27 cellular contexts compared by ENCODE assay signal in the genomic region with DNA sequence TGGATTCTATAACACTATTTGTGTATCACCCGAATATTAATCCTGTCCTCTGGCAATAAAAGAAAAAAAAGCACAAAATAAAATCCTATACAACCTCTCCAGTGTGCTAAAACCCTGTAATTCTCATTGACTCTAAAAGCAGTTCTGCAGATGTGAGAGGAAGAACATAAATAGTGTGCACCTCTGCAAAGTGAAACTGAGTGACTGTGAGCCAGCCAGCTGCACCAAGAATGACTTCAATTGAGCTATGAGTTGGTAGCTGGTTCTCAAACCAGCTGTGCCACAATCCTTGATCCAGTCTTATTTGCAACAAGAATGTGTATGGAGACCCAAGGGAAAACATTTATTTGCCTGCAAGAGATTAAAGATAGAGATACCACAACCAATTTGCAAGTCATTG. TPM values are rescaled to one million over a fixed set of nuclear protein-coding genes. Genes with fewer than 3 reads are reported as not detected.
A peak's percentile ranks its signal among the peaks of the same experiment; 100 is the strongest.
DNase-seq lines count a peak whose midpoint lies in the region; ATAC-seq, FAIRE-seq and TF ChIP-seq lines count a peak whose summit lies in the region.
"Had no signal": no experiment of that assay in that cellular context is flagged by ENCODE, and none has a peak within 500 bp of the region (broad histone marks: within the 10 kb centered on the region; RNA-seq: fewer than 3 reads in every experiment).

No MANE protein-coding gene starts in this region.

- DNase-seq in vagina (ENCODE audit: extremely low spot score in 2 of 2) (no peak), pancreas (no peak), NCI-H526 (lab: John Stamatoyannopoulos, UW) (no peak), testis (no peak)
- DNase-seq: activated CD4-positive, alpha-beta T cell treated with anti-CD3 and anti-CD28 coated beads, Interleukin-2, amount 50 U/mL, for 1 hour; activated CD8-positive, alpha-beta memory T cell treated with anti-CD3 and anti-CD28 coated beads, Interleukin-2, amount 50 U/mL, for 4 hours; activated effector memory CD4-positive, alpha-beta T cell treated with Interleukin-2 at 50 U/mL for 16 hours; brain microvascular endothelial cell; Calu3; endodermal cell; glutamatergic neuron; KG1; NCI-H1048; NCI-H2081; NCI-H510A treated with DMSO at 0.1 percent for 48 hours; Right ventricle myocardium superior; spleen; stimulated activated CD8-positive, alpha-beta memory T cell treated with anti-CD3 and anti-CD28 coated beads, Interleukin-4, amount 100 ng/mL, for 48 hours had no signal

- TF ChIP-seq POLR2A in vagina (IDR thresholded peaks at IDR 0.05): no peak
- TF ChIP-seq POLR2A in testis (IDR thresholded peaks at IDR 0.05): no peak

- intact Hi-C loops in vagina (cut with DNase I): no loop called here
- intact Hi-C loops in pancreas (cut with DNase I): no loop called here
- intact Hi-C loops in testis (cut with DNase I; ENCODE audit: low total_unique reads): no loop called here

- ATAC-seq in GM18498 (IDR thresholded peaks at IDR 0.05; ENCODE audit: unreplicated experiment): peak; percentile 99
- ATAC-seq in GM19324 (IDR thresholded peaks at IDR 0.05; ENCODE audit: low FRiP score, unreplicated experiment): peak; percentile 99
- ATAC-seq in HG02610 (IDR thresholded peaks at IDR 0.05; ENCODE audit: unreplicated experiment): peak; percentile 49
- ATAC-seq in HG03521 (IDR thresholded peaks at IDR 0.05; ENCODE audit: unreplicated experiment): peak; percentile 53
- ATAC-seq in pancreas: no peak
- ATAC-seq: A549, left lobe of liver had no signal

- WGBS in pancreas, 2 donors: 50 to 69% methylated on average over 1 of the region's 1 CpG
- WGBS in testis, 2 donors: 88% methylated on average over 1 of the region's 1 CpG

- H3K27ac ChIP-seq in vagina: no peak overlapping the region
- no peak overlapping the region for H3K27ac ChIP-seq in pancreas
- H3K27ac ChIP-seq in testis: no peak overlapping the region
- H3K27ac ChIP-seq: A549, BLaER1, brain microvascular endothelial cell, spleen had no signal

- no peaks in the 10 kb centered on the region for H3K36me3 ChIP-seq in vagina
- no peaks in the 10 kb centered on the region for H3K36me3 ChIP-seq in pancreas
- no peaks in the 10 kb centered on the region for H3K36me3 ChIP-seq in testis (ENCODE audit: low read depth, missing control alignments)
- H3K36me3 ChIP-seq: BLaER1, brain microvascular endothelial cell, spleen had no signal

- H3K4me3 ChIP-seq in vagina (no peak overlapping the region), pancreas (no peak overlapping the region), testis (no peak overlapping the region)
- H3K4me3 ChIP-seq: A549, BLaER1, spleen had no signal

- TF ChIP-seq CTCF in vagina (IDR thresholded peaks at IDR 0.05): no peak
- no peak for TF ChIP-seq CTCF in pancreas (IDR thresholded peaks at IDR 0.05)
- TF ChIP-seq CTCF in testis (IDR thresholded peaks at IDR 0.05): no peak

- H3K27me3 ChIP-seq in vagina (no peaks in the 10 kb centered on the region), pancreas (no peaks in the 10 kb centered on the region), testis (no peaks in the 10 kb centered on the region)
- H3K27me3 ChIP-seq: BLaER1, brain microvascular endothelial cell, spleen had no signal

- H3K4me1 ChIP-seq in vagina: no peaks in the 10 kb centered on the region
- no peaks in the 10 kb centered on the region for H3K4me1 ChIP-seq in pancreas
- H3K4me1 ChIP-seq in testis: no peaks in the 10 kb centered on the region
- H3K4me1 ChIP-seq: A549, spleen had no signal

- no peaks in the 10 kb centered on the region for H3K9me3 ChIP-seq in vagina
- no peaks in the 10 kb centered on the region for H3K9me3 ChIP-seq in pancreas
- no peaks in the 10 kb centered on the region for H3K9me3 ChIP-seq in testis
- H3K9me3 ChIP-seq: A549, BLaER1, spleen had no signal

- no peak for FAIRE-seq in pancreas (lab: Jason Lieb, UNC)
- FAIRE-seq: colon had no signal

RNA-seq across cellular contexts. Expression of a gene that starts 31.2 kb away (rescaled TPM):
- 23.1 TPM for total RNA-seq in vagina
- 10 to 100 TPM in 1 of 6 donors, 1 to 10 TPM in 1, under 1 TPM in 4; 0.24 to 10.1 (median 0.59) TPM for total RNA-seq in pancreas
- under 1 TPM; 0.35 to 0.87 TPM for polyA plus RNA-seq in pancreas
- total RNA-seq in testis: 1 to 10 TPM; 1.1 to 1.3 TPM
- polyA plus RNA-seq in testis (ENCODE audit: insufficient read depth, low read depth, low replicate concordance): 11.5 TPM
- total RNA-seq: mononuclear cell had no signal
- polyA plus RNA-seq: A549 had no signal

Comparison
In these comparisons a context has a peak if more than half of its experiments do, and no peak if none do; other contexts are left out.
1. ATAC-seq: peak in GM18498 (single experiment), GM19324 (single experiment), HG02610 (single experiment) and HG03521 (single experiment); none in pancreas (0 of 4).